ENCODE assay signal across 8 cellular contexts in genomic region chr16:1610841-1611653, GRCh38. TPM values are rescaled to one million over a fixed set of nuclear protein-coding genes. Genes with fewer than 3 reads are reported as not detected.
A peak's percentile ranks its signal among the peaks of the same experiment; 100 is the strongest.
DNase-seq lines count a peak whose midpoint lies in the region; ATAC-seq, FAIRE-seq and TF ChIP-seq lines count a peak whose summit lies in the region.

No MANE protein-coding gene starts in this region.

- peaks cover 38% of the 10 kb centered on the region for H3K79me2 ChIP-seq in Loucy (ENCODE audit: insufficient read depth, low read length)
- H3K79me2 ChIP-seq in GM12878 (ENCODE audit: control insufficient read depth, insufficient read depth, low read length): peaks cover 6% of the 10 kb centered on the region

- TF ChIP-seq RAD21 in GM12878 (IDR thresholded peaks at IDR 0.05; ENCODE audit: insufficient read depth, low read depth, low read length): no peak

- peak overlapping the region; percentile 48 for H3K9ac ChIP-seq in Loucy (ENCODE audit: low read depth, low read length, poor library complexity, severe bottlenecking)
- peak overlapping the region; percentile 44 for H3K9ac ChIP-seq in GM12878 (ENCODE audit: control insufficient read depth, insufficient read depth, low read length)

- TF ChIP-seq EP300 in GM12878 (IDR thresholded peaks at IDR 0.05; ENCODE audit: borderline replicate concordance in 1 of 2, control insufficient read depth in 1 of 2, low read depth in 2 of 2, low read length in 2 of 2): no peak
- TF ChIP-seq EP300 in stomach (IDR thresholded peaks at IDR 0.05): no peak

- peak overlapping the region; percentile 56; the same call in 1 of the 2 replicates for H3K27ac ChIP-seq in GM12878 (ENCODE audit: control insufficient read depth, insufficient read depth)
- H3K27ac ChIP-seq in stomach: peak overlapping the region; percentile 74 to 93 (median 85)

- H3K4me2 ChIP-seq in Loucy (ENCODE audit: low read depth, low read length, poor library complexity, severe bottlenecking): peak overlapping the region; percentile 82
- H3K4me2 ChIP-seq in GM12878 (ENCODE audit: control insufficient read depth, insufficient read depth): peak overlapping the region; percentile 92

- ATAC-seq in GM12878 (peak; percentile 5), left colon (peak; percentile 37), HG03045 (IDR thresholded peaks at IDR 0.05; ENCODE audit: unreplicated experiment) (no peak)

- no peaks in the 10 kb centered on the region for H3K9me3 ChIP-seq in Loucy (ENCODE audit: insufficient read depth, low read depth, low read length)
- no peaks in the 10 kb centered on the region for H3K9me3 ChIP-seq in GM12878 (replicated peaks; ENCODE audit: control insufficient read depth, insufficient read depth, low read length)
- no peaks in the 10 kb centered on the region for H3K9me3 ChIP-seq in stomach

- H3K4me3 ChIP-seq in Loucy (ENCODE audit: low read length, poor library complexity, severe bottlenecking): peak overlapping the region; percentile 76
- H3K4me3 ChIP-seq in GM12878: peak overlapping the region; percentile 71
- peak overlapping the region; percentile 70 to 100 (median 98) for H3K4me3 ChIP-seq in stomach

- CTCF ChIA-PET in GM12878 (lab: Yijun Ruan, JAX): interaction anchor here (0.6 to 1.0 kb wide), 2 partner anchors 95 to 881 kb away, joined by 3 read pairs; partner anchors contain the start of gene MAPK8IP3

- TF ChIP-seq POLR2A in GM12878 (IDR thresholded peaks at IDR 0.05; ENCODE audit: low read depth, low read length) (no peak), stomach (IDR thresholded peaks at IDR 0.05) (no peak)

- FAIRE-seq in GM12878 (lab: Jason Lieb, UNC): no peak

- H4K20me1 ChIP-seq in Loucy (ENCODE audit: insufficient read depth, low read length, poor library complexity, severe bottlenecking) (no peaks in the 10 kb centered on the region), GM12878 (ENCODE audit: control insufficient read depth, insufficient read depth) (no peaks in the 10 kb centered on the region; the same call in 1 of the 2 replicates)

- no peaks in the 10 kb centered on the region for H3K9me2 ChIP-seq in Loucy (replicated peaks; ENCODE audit: low read depth, low read length)

- no peaks in the 10 kb centered on the region for H3F3A ChIP-seq in Loucy (ENCODE audit: low read depth)

- POLR2A ChIA-PET in GM12878 (lab: Charles Lee): interaction anchor here (0.6 to 1.9 kb wide), 6 partner anchors 9 to 611 kb away, joined by 3 to 13 read pairs (median 4); partner anchors contain the start of genes JPT2 and MAPK8IP3

- peaks cover 14% of the 10 kb centered on the region for H3K4me1 ChIP-seq in Loucy (ENCODE audit: insufficient read depth, low read length, poor library complexity, severe bottlenecking)
- peaks cover 20% of the 10 kb centered on the region for H3K4me1 ChIP-seq in GM12878 (ENCODE audit: control insufficient read depth, insufficient read depth, low read length)
- H3K4me1 ChIP-seq in stomach: peaks cover 42 to 59% (median 55%) of the 10 kb centered on the region in 4 donors

- no peak overlapping the region for H2AFZ ChIP-seq in Loucy (ENCODE audit: low read length)
- H2AFZ ChIP-seq in GM12878 (ENCODE audit: control insufficient read depth, low read depth, low read length): peak overlapping the region; percentile 92

- peak; percentile 77 for DNase-seq in DMS53 treated with DMSO at 0.1 percent for 48 hours (lab: John Stamatoyannopoulos, UW; ENCODE audit: unreplicated experiment)
- DNase-seq in GM12878 (ENCODE audit: low read depth, low spot score): no peak
- peak in 1 of 2 donors; percentile 25 for DNase-seq in left colon
- no peak for DNase-seq in stomach
- no peak for DNase-seq in AG20443 (ENCODE audit: low spot score)
- no peak for DNase-seq in NCI-H1930 (lab: John Stamatoyannopoulos, UW)

- H3K27me3 ChIP-seq in Loucy (ENCODE audit: insufficient read depth, low read length, poor library complexity, severe bottlenecking) (no peaks in the 10 kb centered on the region), GM12878 (replicated peaks in 1 of 2; ENCODE audit: control insufficient read depth in 2 of 2, insufficient read depth in 2 of 2, low read length in 1 of 2) (peaks cover 0 to 4% of the 10 kb centered on the region in 2 experiments; a peak in 1 of 4 replicates), stomach (no peaks in the 10 kb centered on the region)

- H3K36me3 ChIP-seq in Loucy (ENCODE audit: insufficient read depth, low read length) (no peaks in the 10 kb centered on the region), GM12878 (ENCODE audit: control insufficient read depth in 2 of 2, insufficient read depth in 2 of 2, low read length in 1 of 2) (peaks cover 2 to 3% of the 10 kb centered on the region in 2 experiments; a peak in 2 of 4 replicates), stomach (peaks cover 5 to 16% (median 14%) of the 10 kb centered on the region in 4 donors)

- RAD21 ChIA-PET in GM12878 (lab: Charles Lee; ENCODE audit: unreplicated experiment): interaction anchor here (0.7 to 0.8 kb wide), 3 partner anchors 95 to 202 kb away, joined by 3 read pairs; partner anchors contain the start of gene MAPK8IP3

- no TSS peak for BruUV-seq in GM12878 (replicated peaks; lab: Mats Ljungman, UMichigan)

- in situ Hi-C loops in GM12878 (cut with MboI): no loop called here

- 8% methylated on average over 55 of the region's 66 CpGs for WGBS in GM12878 (ENCODE audit: insufficient coverage, insufficient replicate concordance, low lambda C conversion rate, missing lambda C conversion rate)
- 2 to 8% (median 3%) methylated on average over 43 to 66 of the region's 66 CpGs for WGBS in stomach, 5 donors

- intact Hi-C loops in GM12878 (cut with micrococcal nuclease; ENCODE audit: unreplicated experiment) (loop anchor here (5.0 kb wide), 2 partner anchors 66 to 189 kb away; partner anchors contain the start of genes JPT2 and UQCC4), left colon (cut with DNase I, micrococcal nuclease) (no loop called here), stomach (cut with DNase I; ENCODE audit: low total_unique reads) (no loop called here)

- SMC1A ChIA-PET in GM12878 (lab: Charles Lee; ENCODE audit: uncharacterized antibody, unreplicated experiment): no interaction called here

- TF ChIP-seq CTCF in Loucy (conservative IDR thresholded peaks at IDR 0.05; ENCODE audit: low read length) (no peak), GM12878 (IDR thresholded peaks at IDR 0.05 in 2 of 3, conservative IDR thresholded peaks at IDR 0.05 in 1 of 3; ENCODE audit: control insufficient read depth in 2 of 3, extremely low read depth in 1 of 3, insufficient read depth in 1 of 3, low read depth in 3 of 3, low read length in 3 of 3) (no peak), stomach (IDR thresholded peaks at IDR 0.05) (no peak)

TF ChIP-seq in GM12878, 131 proteins besides CTCF, POLR2A, EP300 and RAD21 (continues in another document):
- TF ChIP-seq TCF7 (IDR thresholded peaks at IDR 0.05; ENCODE audit: borderline replicate concordance) (no peak), MYC (IDR thresholded peaks at IDR 0.05; ENCODE audit: insufficient read depth, insufficient read length, insufficient replicate concordance, low read length, severe bottlenecking) (no peak), PAX8 (IDR thresholded peaks at IDR 0.05) (no peak), BCL11A (IDR thresholded peaks at IDR 0.05; ENCODE audit: low read depth, low read length) (no peak), BRCA1 (IDR thresholded peaks at IDR 0.05; ENCODE audit: low read depth, low read length) (no peak), DPF2 (IDR thresholded peaks at IDR 0.05) (0 out of 2 replicates have a peak, but pooled peaks have one; percentile 30), ASH2L (IDR thresholded peaks at IDR 0.05; ENCODE audit: borderline replicate concordance, low read depth) (no peak)

RNA-seq across cellular contexts. Expression of gene IFT140, which starts 0.8 kb away (rescaled TPM):
- 44.8 and 53.7 TPM in 2 replicates for total RNA-seq in GM12878 (2013; cell fraction: nucleolus; rRNA removed)
- total RNA-seq in GM12878 (2014; rRNA removed): 2.5 and 3.1 TPM in 2 replicates
- 2.4 and 2.8 TPM in 2 replicates for total RNA-seq in GM12878 (2014; rRNA removed; fragmentation: Illumina TruSeq; extraction: Trizol)
- total RNA-seq in GM12878 (2021): 5.7 and 6.5 TPM in 2 replicates
- 1.8 TPM for polyA plus RNA-seq in GM12878 (2011; ENCODE audit: low read depth)
- 1.7 and 2.9 TPM in 2 replicates for polyA plus RNA-seq in GM12878 (2011; rRNA removed)
- 2.3 and 3.2 TPM in 2 replicates for polyA plus RNA-seq in GM12878 (2011; cell fraction: cytosol; rRNA removed)
- 12.8 and 13.0 TPM in 2 replicates for polyA plus RNA-seq in GM12878 (2011; cell fraction: nucleus; rRNA removed)
- 4.6 and 4.8 TPM in 2 replicates for polyA plus RNA-seq in GM12878 (2012)
- 0.81 and 2.9 TPM in 2 replicates for polyA plus RNA-seq in GM12878 (2014; fragmentation: Illumina TruSeq; extraction: Trizol)
- polyA plus RNA-seq in GM12878 (2014; fragmentation: Nextera tagmentation; extraction: Ambion mirVana): under 1 TPM; 0.29 to 0.48 TPM
- polyA plus RNA-seq in GM12878 (2014; rRNA removed): 2.9 and 4.4 TPM in 2 replicates
- 1 to 10 TPM; 2.9 to 3.8 TPM for polyA plus RNA-seq in GM12878 (2016; fragmentation: Nextera tagmentation; extraction: Ambion mirVana)
- polyA minus RNA-seq in GM12878 (2011; rRNA and poly(A)+ RNA removed): 6.4 and 8.0 TPM in 2 replicates
- 1.2 and 2.7 TPM in 2 replicates for polyA minus RNA-seq in GM12878 (2011; cell fraction: cytosol; rRNA and poly(A)+ RNA removed)
- 7.1 and 16.3 TPM in 2 replicates for polyA minus RNA-seq in GM12878 (2011; cell fraction: nucleus; rRNA and poly(A)+ RNA removed)
- total RNA-seq in left colon: 10 to 100 TPM; 13.3 to 16.3 TPM
- total RNA-seq in stomach: 10 to 100 TPM in 3 of 5 donors, 1 to 10 TPM in 2; 4.7 to 19.7 (median 17.4) TPM
- polyA plus RNA-seq in stomach: 1 to 10 TPM; 5.8 to 8.5 (median 8.0) TPM

RNA-seq across cellular contexts. Expression of gene CRAMP1, which starts 1.1 kb away (rescaled TPM):
- 23.0 and 27.5 TPM in 2 replicates for total RNA-seq in GM12878 (2013; cell fraction: nucleolus; rRNA removed)
- total RNA-seq in GM12878 (2014; rRNA removed): 2.8 and 4.2 TPM in 2 replicates
- total RNA-seq in GM12878 (2014; rRNA removed; fragmentation: Illumina TruSeq; extraction: Trizol): 3.0 and 3.7 TPM in 2 replicates
- 8.1 and 9.8 TPM in 2 replicates for total RNA-seq in GM12878 (2021)
- 4.7 TPM for polyA plus RNA-seq in GM12878 (2011; ENCODE audit: low read depth)
- polyA plus RNA-seq in GM12878 (2011; rRNA removed): 3.6 and 5.2 TPM in 2 replicates
- polyA plus RNA-seq in GM12878 (2011; cell fraction: cytosol; rRNA removed): 5.6 and 6.4 TPM in 2 replicates
- polyA plus RNA-seq in GM12878 (2011; cell fraction: nucleus; rRNA removed): 16.0 and 25.6 TPM in 2 replicates
- 4.1 and 5.8 TPM in 2 replicates for polyA plus RNA-seq in GM12878 (2012)
- polyA plus RNA-seq in GM12878 (2014; fragmentation: Illumina TruSeq; extraction: Trizol): 3.3 and 7.4 TPM in 2 replicates
- under 1 TPM; 0.37 to 0.38 TPM for polyA plus RNA-seq in GM12878 (2014; fragmentation: Nextera tagmentation; extraction: Ambion mirVana)
- polyA plus RNA-seq in GM12878 (2014; rRNA removed): 6.8 and 7.7 TPM in 2 replicates
- 1 to 10 TPM in 1 of 2 experiments, under 1 TPM in 1; 0.81 to 1.4 TPM for polyA plus RNA-seq in GM12878 (2016; fragmentation: Nextera tagmentation; extraction: Ambion mirVana)
- polyA minus RNA-seq in GM12878 (2011; rRNA and poly(A)+ RNA removed): 5.3 and 12.3 TPM in 2 replicates
- polyA minus RNA-seq in GM12878 (2011; cell fraction: cytosol; rRNA and poly(A)+ RNA removed): 1.7 and 3.7 TPM in 2 replicates
- 5.4 and 11.8 TPM in 2 replicates for polyA minus RNA-seq in GM12878 (2011; cell fraction: nucleus; rRNA and poly(A)+ RNA removed)
- 10 to 100 TPM; 16.4 to 16.6 TPM for total RNA-seq in left colon
- total RNA-seq in stomach: 10 to 100 TPM in 4 of 5 donors, 1 to 10 TPM in 1; 9.9 to 28.1 (median 14.6) TPM
- 1 to 10 TPM; 3.4 to 4.6 (median 4.6) TPM for polyA plus RNA-seq in stomach
